Comparison of ENCODE assay signal across 12 cellular contexts in the genomic region with DNA sequence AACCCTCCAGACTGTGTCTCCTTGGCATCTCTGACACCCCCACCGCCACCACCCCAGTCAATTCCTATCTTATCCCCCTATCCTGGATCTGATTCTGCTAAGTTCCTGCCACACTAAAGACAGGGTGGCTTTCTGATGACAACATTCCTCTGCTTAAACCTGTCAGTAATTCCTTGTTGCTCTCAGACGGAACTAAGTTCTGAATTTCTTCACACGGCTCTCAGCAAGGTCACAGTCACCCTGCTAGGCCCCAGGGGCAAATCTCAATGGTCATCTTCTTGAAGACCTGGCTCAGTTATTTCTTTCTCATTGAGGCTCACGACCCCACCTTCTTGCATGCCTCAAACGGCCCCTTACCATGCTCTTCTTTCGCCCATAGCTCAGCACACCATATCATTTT. TPM values are rescaled to one million over a fixed set of nuclear protein-coding genes. Genes with fewer than 3 reads are reported as not detected.
DNase-seq lines count a peak whose midpoint lies in the region; ATAC-seq, FAIRE-seq and TF ChIP-seq lines count a peak whose summit lies in the region.
"Had no signal": no experiment of that assay in that cellular context is flagged by ENCODE, and none has a peak within 500 bp of the region (broad histone marks: within the 10 kb centered on the region; RNA-seq: fewer than 3 reads in every experiment).

No MANE protein-coding gene starts in this region.

- peak; percentile 47 for DNase-seq in NOMO-1 treated with DMSO at 0.1 percent for 48 hours (lab: John Stamatoyannopoulos, UW; ENCODE audit: unreplicated experiment)
- no peak for DNase-seq in NOMO-1 treated with dmso at 0.1 percent for 144 hours (lab: John Stamatoyannopoulos, UW; ENCODE audit: unreplicated experiment)
- no peak for DNase-seq in activated T-helper 1 cell treated with anti-CD3 and anti-CD28 coated beads, Interleukin-12 subunit alpha, Interleukin-12 subunit beta, Interleukin-2, Interleukin-4 antibody, amounts not matched to agents 30 ng/mL and 10 ng/mL and 1 ng/mL, durations not matched to agents 14 hours and 24 hours and 36 hours (ENCODE audit: low spot score)
- DNase-seq in lower lobe of right lung: no peak
- DNase-seq in GM12892 (ENCODE audit: insufficient read length): no peak
- DNase-seq in Calu3: no peak
- DNase-seq: NCI-H187, retina had no signal

- no peak for TF ChIP-seq POLR2A in GM12892 (IDR thresholded peaks at IDR 0.05; ENCODE audit: low read depth, low read length)

- H3K27ac ChIP-seq in lower lobe of right lung (peak overlapping the region; percentile 46), subcutaneous abdominal adipose tissue (ENCODE audit: low read depth, low read length) (peak overlapping the region; percentile 80)

- H3K9me3 ChIP-seq in lower lobe of right lung (no peaks in the 10 kb centered on the region), subcutaneous abdominal adipose tissue (ENCODE audit: control insufficient read depth in 5 of 5, low read length in 5 of 5) (no peaks in the 10 kb centered on the region)

- no peak for ATAC-seq in lower lobe of right lung
- no peak for ATAC-seq in GM19397 (IDR thresholded peaks at IDR 0.05; ENCODE audit: unreplicated experiment)

- H3K27me3 ChIP-seq in lower lobe of right lung (ENCODE audit: low read depth) (no peaks in the 10 kb centered on the region), subcutaneous abdominal adipose tissue (ENCODE audit: control insufficient read depth in 5 of 5, insufficient read depth in 4 of 5, low read length in 5 of 5) (no peaks in the 10 kb centered on the region)

- no peak for FAIRE-seq in GM12892 (lab: Jason Lieb, UNC)
- FAIRE-seq: colon had no signal

- H3K36me3 ChIP-seq in lower lobe of right lung (no peaks in the 10 kb centered on the region), subcutaneous abdominal adipose tissue (ENCODE audit: control insufficient read depth in 5 of 5, insufficient read depth in 5 of 5, low read length in 5 of 5) (peaks cover 0 to 5% (median 0%) of the 10 kb centered on the region in 5 donors)

- TF ChIP-seq CTCF in lower lobe of right lung (IDR thresholded peaks at IDR 0.05) (no peak), Calu3 (IDR thresholded peaks at IDR 0.05; ENCODE audit: unreplicated experiment) (no peak)

- H3K36me3 Mint-ChIP-seq in activated T-helper 1 cell treated with anti-CD3 and anti-CD28 coated beads, Interleukin-12 subunit alpha, Interleukin-12 subunit beta, Interleukin-2, Interleukin-4 antibody, amounts not matched to agents 30 ng/mL and 10 ng/mL and 1 ng/mL, durations not matched to agents 14 hours and 24 hours and 36 hours (ENCODE audit: low read depth): peaks cover 47% of the 10 kb centered on the region
- no peaks in the 10 kb centered on the region for H3K36me3 Mint-ChIP-seq in Calu3 (ENCODE audit: insufficient read depth, unreplicated experiment)

- H3K27me3 Mint-ChIP-seq in activated T-helper 1 cell treated with anti-CD3 and anti-CD28 coated beads, Interleukin-12 subunit alpha, Interleukin-12 subunit beta, Interleukin-2, Interleukin-4 antibody, amounts not matched to agents 30 ng/mL and 10 ng/mL and 1 ng/mL, durations not matched to agents 14 hours and 24 hours and 36 hours (ENCODE audit: insufficient read depth): no peaks in the 10 kb centered on the region
- no peaks in the 10 kb centered on the region for H3K27me3 Mint-ChIP-seq in Calu3 (ENCODE audit: unreplicated experiment)

- H3K4me1 ChIP-seq in lower lobe of right lung: peaks cover 80% of the 10 kb centered on the region
- peaks cover 7 to 60% (median 50%) of the 10 kb centered on the region in 5 donors for H3K4me1 ChIP-seq in subcutaneous abdominal adipose tissue (ENCODE audit: control insufficient read depth in 5 of 5, insufficient read depth in 5 of 5, low read length in 5 of 5)

- H3K4me3 Mint-ChIP-seq in activated T-helper 1 cell treated with anti-CD3 and anti-CD28 coated beads, Interleukin-12 subunit alpha, Interleukin-12 subunit beta, Interleukin-2, Interleukin-4 antibody, amounts not matched to agents 30 ng/mL and 10 ng/mL and 1 ng/mL, durations not matched to agents 14 hours and 24 hours and 36 hours: peak overlapping the region; percentile 27
- H3K4me3 Mint-ChIP-seq in Calu3 (ENCODE audit: low read depth, unreplicated experiment): no peak overlapping the region

- no peaks in the 10 kb centered on the region for H3K9me3 Mint-ChIP-seq in activated T-helper 1 cell treated with anti-CD3 and anti-CD28 coated beads, Interleukin-12 subunit alpha, Interleukin-12 subunit beta, Interleukin-2, Interleukin-4 antibody, amounts not matched to agents 30 ng/mL and 10 ng/mL and 1 ng/mL, durations not matched to agents 14 hours and 24 hours and 36 hours
- no peaks in the 10 kb centered on the region for H3K9me3 Mint-ChIP-seq in Calu3 (ENCODE audit: low read depth, unreplicated experiment)

- CTCF ChIA-PET in Calu3 (lab: Charles Lee): no interaction called here

- peak overlapping the region; percentile 85 for H3K27ac Mint-ChIP-seq in activated T-helper 1 cell treated with anti-CD3 and anti-CD28 coated beads, Interleukin-12 subunit alpha, Interleukin-12 subunit beta, Interleukin-2, Interleukin-4 antibody, amounts not matched to agents 30 ng/mL and 10 ng/mL and 1 ng/mL, durations not matched to agents 14 hours and 24 hours and 36 hours
- no peak overlapping the region for H3K27ac Mint-ChIP-seq in Calu3 (ENCODE audit: unreplicated experiment)

- H3K9ac ChIP-seq in subcutaneous abdominal adipose tissue (ENCODE audit: low read length in 5 of 5): no peak overlapping the region

- peaks cover 72% of the 10 kb centered on the region for H3K4me1 Mint-ChIP-seq in activated T-helper 1 cell treated with anti-CD3 and anti-CD28 coated beads, Interleukin-12 subunit alpha, Interleukin-12 subunit beta, Interleukin-2, Interleukin-4 antibody, amounts not matched to agents 30 ng/mL and 10 ng/mL and 1 ng/mL, durations not matched to agents 14 hours and 24 hours and 36 hours (ENCODE audit: low read depth)
- H3K4me1 Mint-ChIP-seq in Calu3 (ENCODE audit: low read depth, unreplicated experiment): peaks cover 54% of the 10 kb centered on the region

- no TSS peak for BruUV-seq in Calu3 (replicated peaks; lab: Mats Ljungman, UMichigan)

- intact Hi-C loops in activated T-helper 1 cell treated with anti-CD3 and anti-CD28 coated beads, Interleukin-12 subunit alpha, Interleukin-12 subunit beta, Interleukin-2, Interleukin-4 antibody, amounts not matched to agents 30 ng/mL and 10 ng/mL and 1 ng/mL, durations not matched to agents 14 hours and 24 hours and 36 hours (cut with micrococcal nuclease): loop anchor here (5.0 kb wide), 3 partner anchors 171 to 1151 kb away; no protein-coding TSS in a partner anchor
- intact Hi-C loops in lower lobe of right lung (cut with DNase I) (no loop called here), Calu3 (cut with micrococcal nuclease; ENCODE audit: unreplicated experiment) (loop anchor here (5.0 kb wide), 2 partner anchors 54 to 124 kb away; no protein-coding TSS in a partner anchor)

- no peak overlapping the region for H3K4me3 ChIP-seq in lower lobe of right lung
- H3K4me3 ChIP-seq in subcutaneous abdominal adipose tissue (ENCODE audit: low read depth in 1 of 5, low read length in 5 of 5): no peak overlapping the region

RNA-seq across cellular contexts. Expression of a gene that starts 7.6 kb away (rescaled TPM):
- total RNA-seq in activated T-helper 1 cell treated with anti-CD3 and anti-CD28 coated beads, Interleukin-12 subunit alpha, Interleukin-12 subunit beta, Interleukin-2, Interleukin-4 antibody, amounts not matched to agents 30 ng/mL and 10 ng/mL and 1 ng/mL, durations not matched to agents 14 hours and 24 hours and 36 hours: 65.8 and 72.2 TPM in 2 replicates
- total RNA-seq in lower lobe of right lung (311 TPM), Calu3 (2022) (not detected in 2 replicates)
- polyA plus RNA-seq in GM12892 (2012; ENCODE audit: missing spikeins): 22.0 TPM
- total RNA-seq: A172 had no signal

Comparison
In these comparisons a context has a peak if more than half of its experiments do, and no peak if none do; other contexts are left out.
1. RNA of a gene that starts 7.6 kb away (total RNA-seq): 311 TPM in lower lobe of right lung (single experiment) and 65.8 to 72.2 TPM in activated T-helper 1 cell treated with anti-CD3 and anti-CD28 coated beads, Interleukin-12 subunit alpha, Interleukin-12 subunit beta, Interleukin-2, Interleukin-4 antibody, amounts not matched to agents 30 ng/mL and 10 ng/mL and 1 ng/mL, durations not matched to agents 14 hours and 24 hours and 36 hours; not detected in Calu3; every median in the first group is over 10 times any median in the second.